15 cellular contexts compared by ENCODE assay signal in the genomic region with DNA sequence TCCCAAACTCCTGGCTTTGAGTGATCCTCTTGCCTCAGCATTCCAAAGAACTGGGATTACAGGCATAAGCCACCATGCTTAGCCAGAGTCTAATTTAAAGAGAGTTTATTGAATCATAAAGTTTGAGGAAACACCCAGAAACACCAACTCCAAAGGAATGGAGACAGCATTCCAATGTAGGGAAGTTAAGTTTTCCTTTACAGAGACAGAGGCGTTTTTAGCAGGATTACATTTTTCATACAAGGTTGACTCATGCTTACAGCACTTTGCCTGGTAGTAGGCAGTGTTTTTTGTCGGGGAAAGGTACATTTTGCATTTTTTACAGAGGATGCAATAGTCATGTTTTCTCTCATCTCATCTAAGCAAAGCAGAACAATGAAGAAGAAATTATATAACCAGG. TPM values are rescaled to one million over a fixed set of nuclear protein-coding genes. Genes with fewer than 3 reads are reported as not detected.
DNase-seq lines count a peak whose midpoint lies in the region; ATAC-seq and TF ChIP-seq lines count a peak whose summit lies in the region.
"Had no signal": no experiment of that assay in that cellular context is flagged by ENCODE, and none has a peak within 500 bp of the region (broad histone marks: within the 10 kb centered on the region; RNA-seq: fewer than 3 reads in every experiment).

No MANE protein-coding gene starts in this region.

- TF ChIP-seq CTCF in AG09319 (IDR thresholded peaks at IDR 0.05; ENCODE audit: low read depth, low read length) (no peak), choroid plexus epithelial cell (conservative IDR thresholded peaks at IDR 0.05; ENCODE audit: low read depth, low read length) (no peak), mucosa of descending colon (IDR thresholded peaks at IDR 0.05) (no peak), stomach (IDR thresholded peaks at IDR 0.05) (no peak)

- no peaks in the 10 kb centered on the region for H3K9me3 ChIP-seq in mucosa of descending colon
- H3K9me3 ChIP-seq in stomach = no peaks in the 10 kb centered on the region
- H3K9me3 ChIP-seq: BE2C, thyroid gland had no signal

- H3K36me3 ChIP-seq in mucosa of descending colon (ENCODE audit: low read depth) (no peaks in the 10 kb centered on the region), stomach (no peaks in the 10 kb centered on the region)
- H3K36me3 ChIP-seq: BE2C, thyroid gland had no signal

- no peak overlapping the region for H3K27ac ChIP-seq in stomach
- H3K27ac ChIP-seq: thyroid gland had no signal

- peaks cover 4% of the 10 kb centered on the region for H3K4me1 ChIP-seq in mucosa of descending colon (ENCODE audit: low read depth)
- H3K4me1 ChIP-seq in stomach = peaks cover 8 to 23% (median 13%) of the 10 kb centered on the region in 4 donors
- H3K4me1 ChIP-seq: BE2C had no signal

- peaks cover 0 to 26% (median 13%) of the 10 kb centered on the region in 3 donors for H3K27me3 ChIP-seq in stomach
- H3K27me3 ChIP-seq: BE2C, thyroid gland had no signal

- TF ChIP-seq EP300 in stomach (IDR thresholded peaks at IDR 0.05) = no peak

- 58 to 85% (median 71%) methylated on average over 2 of the region's 2 CpGs for WGBS in stomach, 5 donors

- H3K4me3 ChIP-seq in choroid plexus epithelial cell (ENCODE audit: low read depth, low read length) = no peak overlapping the region
- no peak overlapping the region for H3K4me3 ChIP-seq in mucosa of descending colon
- H3K4me3 ChIP-seq in stomach = no peak overlapping the region
- H3K4me3 ChIP-seq: thyroid gland had no signal

- DNase-seq in AG09319 (ENCODE audit: extremely low read depth, low read depth) (peak; percentile 28), M059J (ENCODE audit: low read depth) (peak; percentile 60), choroid plexus epithelial cell (ENCODE audit: low read depth) (peak; percentile 70), mucosa of descending colon (no peak), activated gamma-delta T cell (lab: John Stamatoyannopoulos, UW) (no peak), stomach (no peak), RPMI8226 (no peak), amygdala (lab: John Stamatoyannopoulos, UW) (no peak)
- DNase-seq: BE2C; DMS79 treated with DMSO at 0.1 percent for 48 hours; stimulated activated CD4-positive, alpha-beta T cell treated with anti-CD3 and anti-CD28 coated beads, Interleukin-15, amount 100 ng/mL, for 24 hours; thyroid gland had no signal

- no peak for TF ChIP-seq POLR2A in stomach (IDR thresholded peaks at IDR 0.05)

- peak; percentile 60 for ATAC-seq in mucosa of descending colon

- intact Hi-C loops in mucosa of descending colon (cut with DNase I, micrococcal nuclease) (no loop called here), stomach (cut with DNase I; ENCODE audit: low total_unique reads) (no loop called here)

RNA-seq across cellular contexts. Expression of a gene that starts 18.9 kb away (rescaled TPM):
- 0.52 TPM in 1 of 2 replicates, not detected in the other for total RNA-seq in M059J (2014; rRNA removed; shearing (Covaris generic))
- under 1 TPM in 1 of 3 donors, not detected in 2; 0.20 TPM for total RNA-seq in mucosa of descending colon
- not detected for total RNA-seq in stomach
- polyA plus RNA-seq in stomach = not detected
- total RNA-seq: mononuclear cell, progenitor cell of endocrine pancreas had no signal
- polyA plus RNA-seq: IgD-negative memory B cell had no signal

RNA-seq across cellular contexts. Expression of a gene that starts 32.9 kb away (rescaled TPM):
- 0.05 TPM in 2 replicates for total RNA-seq in M059J (2014; rRNA removed; shearing (Covaris generic))
- total RNA-seq in mucosa of descending colon = 10 to 100 TPM in 1 of 3 donors, 1 to 10 TPM in 1, under 1 TPM in 1; 0.96 to 22.7 (median 3.2) TPM
- 1 to 10 TPM in 4 of 5 donors, under 1 TPM in 1; 0.29 to 8.5 (median 2.2) TPM for total RNA-seq in stomach
- polyA plus RNA-seq in stomach = 1 to 10 TPM; 1.1 to 3.4 (median 2.7) TPM
- total RNA-seq: mononuclear cell had no signal

Comparison
In these comparisons a context has a peak if more than half of its experiments do, and no peak if none do; other contexts are left out.
1. DNase-seq: peak in AG09319 (single experiment), M059J (single experiment) and choroid plexus epithelial cell (single experiment); none in mucosa of descending colon (0 of 3), activated gamma-delta T cell (single experiment), stomach (single experiment), RPMI8226 (single experiment) and amygdala (0 of 56).